ENCODE assay signal across 7 cellular contexts in genomic region chr5:117752403-117752802, GRCh38.
"Had no signal": no experiment of that assay in that cellular context is flagged by ENCODE, and none has a peak within 500 bp of the region (broad histone marks: within the 10 kb centered on the region; RNA-seq: fewer than 3 reads in every experiment).

No MANE protein-coding gene starts in this region.

- H3K9me3 ChIP-seq: HAP-1 had no signal

- H3K9ac ChIP-seq: GM23248 had no signal

- DNase-seq: GM23248, GOT3, H7, HFFc6 had no signal

- H3K4me3 ChIP-seq: GM23248, HAP-1 had no signal

- H3K27ac ChIP-seq: GM23248, HL-60 had no signal

- H2AFZ ChIP-seq: GM23248 had no signal

- ATAC-seq: HCT116 had no signal

- H3K36me3 ChIP-seq: HAP-1 had no signal

- H3K4me1 ChIP-seq: HAP-1 had no signal
